In the genomic region with DNA sequence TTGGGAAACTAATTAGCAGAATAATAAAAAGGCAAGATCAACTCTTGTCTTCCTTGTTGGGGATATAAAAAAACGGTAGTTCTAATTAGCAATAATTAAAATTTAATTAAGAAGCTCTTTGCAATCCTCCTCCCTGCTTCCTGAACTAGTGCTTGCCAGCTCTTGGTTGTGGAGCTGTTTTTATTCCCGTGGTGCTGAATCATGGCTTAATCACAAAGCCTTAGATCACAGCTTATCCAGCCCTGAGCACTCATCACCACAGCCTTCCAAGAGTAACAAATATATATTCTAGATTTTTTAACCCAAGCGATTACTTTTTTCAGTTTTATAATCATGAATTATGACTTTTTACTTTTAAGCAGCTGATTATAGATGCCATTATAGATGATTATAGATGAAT, we compare ENCODE assay signal across 13 cellular contexts.
A peak's percentile ranks its signal among the peaks of the same experiment; 100 is the strongest.
DNase-seq lines count a peak whose midpoint lies in the region; TF ChIP-seq lines count a peak whose summit lies in the region.
"Had no signal": no experiment of that assay in that cellular context is flagged by ENCODE, and none has a peak within 500 bp of the region (broad histone marks: within the 10 kb centered on the region; RNA-seq: fewer than 3 reads in every experiment).

No MANE protein-coding gene starts in this region.

- no CpG with 5 or more reads among the region's 3 CpGs for WGBS in trophoblast cell (ENCODE audit: extremely low coverage, insufficient coverage, insufficient read length)

- no peak overlapping the region for H4K12ac ChIP-seq in trophoblast cell (ENCODE audit: low read depth, low read length)

- no peaks in the 10 kb centered on the region for H3K4me1 ChIP-seq in trophoblast cell (ENCODE audit: control insufficient read depth in 1 of 2, insufficient read depth in 2 of 2, low read length in 2 of 2)
- H3K4me1 ChIP-seq: BLaER1 treated with 17β-estradiol and CSF1 and Interleukin-3, amounts not matched to agents 10 nM and 100 nM; stomach had no signal

- H3K4me3 ChIP-seq in SK-N-MC (no peak overlapping the region), fibroblast of the aortic adventitia (ENCODE audit: low read depth, low read length) (no peak overlapping the region), trophoblast cell (ENCODE audit: low read depth, low read length) (no peak overlapping the region)
- H3K4me3 ChIP-seq: BLaER1 treated with 17β-estradiol and CSF1 and Interleukin-3, amounts not matched to agents 10 nM and 100 nM; stomach had no signal

- H3K23ac ChIP-seq in trophoblast cell (ENCODE audit: low read length): no peak overlapping the region

- H2BK5ac ChIP-seq in trophoblast cell (ENCODE audit: low read depth, low read length, poor library complexity): no peak overlapping the region

- H2BK12ac ChIP-seq in trophoblast cell (ENCODE audit: low read length): no peak overlapping the region

- H3K79me1 ChIP-seq in trophoblast cell (ENCODE audit: low read length): no peaks in the 10 kb centered on the region

- DNase-seq in A172 (ENCODE audit: low spot score): peak; percentile 1
- DNase-seq in GM04504 (ENCODE audit: low read depth): peak; percentile 1
- DNase-seq in SK-N-MC (ENCODE audit: low read depth, low spot score): peak; percentile 8
- DNase-seq in fibroblast of the aortic adventitia (ENCODE audit: low read depth): peak; percentile 26
- no peak for DNase-seq in activated CD8-positive, alpha-beta memory T cell treated with anti-CD3 and anti-CD28 coated beads, Interleukin-2, amount 50 U/mL, for 4 hours
- DNase-seq in NCI-H1694 (lab: John Stamatoyannopoulos, UW): no peak
- no peak for DNase-seq in NCI-H345 (lab: John Stamatoyannopoulos, UW)
- no peak for DNase-seq in trophoblast cell
- DNase-seq: activated T-cell treated with anti-CD3 and anti-CD28 coated beads, Interleukin-2, amount 50 U/mL, for 48 hours; NCI-H524 treated with DMSO at 0.1 percent for 48 hours; stimulated activated CD4-positive, alpha-beta T cell treated with anti-CD3 and anti-CD28 coated beads, Interleukin-1b, Interleukin-23, amount 100 ng/mL, for 48 hours; stomach had no signal

- H3K4me2 ChIP-seq in trophoblast cell (ENCODE audit: low read length): no peak overlapping the region
- H3K4me2 ChIP-seq: BLaER1 treated with 17β-estradiol and CSF1 and Interleukin-3, amounts not matched to agents 10 nM and 100 nM had no signal

- H3K27ac ChIP-seq in SK-N-MC (no peak overlapping the region), trophoblast cell (ENCODE audit: low read depth, low read length) (no peak overlapping the region)
- H3K27ac ChIP-seq: BLaER1 treated with 17β-estradiol and CSF1 and Interleukin-3, amounts not matched to agents 10 nM and 100 nM; stomach had no signal

- H3K36me3 ChIP-seq in SK-N-MC (ENCODE audit: insufficient read depth, low read length) (no peaks in the 10 kb centered on the region), trophoblast cell (ENCODE audit: control insufficient read depth in 1 of 2, insufficient read depth in 2 of 2, low read length in 2 of 2) (no peaks in the 10 kb centered on the region)
- H3K36me3 ChIP-seq: stomach had no signal

- H3K4ac ChIP-seq in trophoblast cell (ENCODE audit: low read depth, low read length): no peak overlapping the region

- no peaks in the 10 kb centered on the region for H3K27me3 ChIP-seq in trophoblast cell (ENCODE audit: insufficient read depth, low read length)
- H3K27me3 ChIP-seq: BLaER1 treated with 17β-estradiol and CSF1 and Interleukin-3, amounts not matched to agents 10 nM and 100 nM had no signal

- no peak overlapping the region for H4K8ac ChIP-seq in trophoblast cell (ENCODE audit: low read depth, low read length)

- no peak overlapping the region for H2AFZ ChIP-seq in trophoblast cell (ENCODE audit: insufficient read depth, low read length, poor library complexity)

- H3K9me3 ChIP-seq in SK-N-MC (ENCODE audit: low read depth, low read length): no peaks in the 10 kb centered on the region
- H3K9me3 ChIP-seq in trophoblast cell (ENCODE audit: insufficient read depth, low read depth, low read length): no peaks in the 10 kb centered on the region
- H3K9me3 ChIP-seq: stomach had no signal

- TF ChIP-seq CTCF in fibroblast of the aortic adventitia (IDR thresholded peaks at IDR 0.05; ENCODE audit: insufficient read depth, low read length): no peak

- no peaks in the 10 kb centered on the region for H3K79me2 ChIP-seq in trophoblast cell (ENCODE audit: control insufficient read depth, insufficient read depth, low read length, poor library complexity)

- H2BK120ac ChIP-seq in trophoblast cell (ENCODE audit: insufficient read depth, low read length, poor library complexity): no peak overlapping the region

- H3K14ac ChIP-seq in trophoblast cell (ENCODE audit: low read length): no peak overlapping the region

- no peak overlapping the region for H4K91ac ChIP-seq in trophoblast cell (ENCODE audit: low read depth, low read length)

- H2AK5ac ChIP-seq in trophoblast cell (ENCODE audit: low read length): no peak overlapping the region

- H3K18ac ChIP-seq in trophoblast cell (ENCODE audit: low read length): no peak overlapping the region

- H3K9ac ChIP-seq in SK-N-MC (ENCODE audit: insufficient read length) (no peak overlapping the region), trophoblast cell (ENCODE audit: low read length) (no peak overlapping the region)
- H3K9ac ChIP-seq: BLaER1 treated with 17β-estradiol and CSF1 and Interleukin-3, amounts not matched to agents 10 nM and 100 nM had no signal

Comparison
In these comparisons a context has a peak if more than half of its experiments do, and no peak if none do; other contexts are left out.
1. DNase-seq: peak in A172 (single experiment), GM04504 (single experiment), SK-N-MC (single experiment) and fibroblast of the aortic adventitia (single experiment); none in activated CD8-positive, alpha-beta memory T cell treated with anti-CD3 and anti-CD28 coated beads, Interleukin-2, amount 50 U/mL, for 4 hours (single experiment), NCI-H1694 (single experiment), NCI-H345 (single experiment) and trophoblast cell (0 of 2).